Comparison of ENCODE assay signal across 31 cellular contexts in genomic region chr10:95809370-95810197, GRCh38.
"Had no signal": no experiment of that assay in that cellular context is flagged by ENCODE, and none has a peak within 500 bp of the region (broad histone marks: within the 10 kb centered on the region; RNA-seq: fewer than 3 reads in every experiment).

No MANE protein-coding gene starts in this region.

- H3K27ac Mint-ChIP-seq: activated CD8-positive, alpha-beta T cell treated with anti-CD3 and anti-CD28 coated beads for 36 hours; activated naive CD4-positive, alpha-beta T cell treated with anti-CD3 and anti-CD28 coated beads, Interleukin-2, amount 10 ng/mL, durations not matched to agents 7 days and 5 days; activated naive CD4-positive, alpha-beta T cell treated with anti-CD3 and anti-CD28 coated beads, Interleukin-2, amount 50 U/mL, for 72 hours; activated naive CD8-positive, alpha-beta T cell treated with anti-CD3 and anti-CD28 coated beads, Interleukin-2, amount 10 ng/mL, durations not matched to agents 7 days and 5 days; activated T-helper 17 cell treated with anti-CD3 and anti-CD28 coated beads, Interleukin-2, amount 50 U/mL, for 72 hours; brain; T-cell; T-helper 1 cell treated with Interleukin-12 subunit alpha and Interleukin-12 subunit beta and Interleukin-4 antibody, amounts not matched to agents 30 μg/mL and 1 μg/mL, for 36 hours had no signal

- H3K4me3 ChIP-seq: ascending aorta, breast epithelium, cardiac muscle cell, colonic mucosa had no signal

- H3K9me3 Mint-ChIP-seq: activated B cell treated with CpG ODN at 0.5 μM for 24 hours; activated CD8-positive, alpha-beta T cell treated with anti-CD3 and anti-CD28 coated beads for 36 hours; activated naive CD4-positive, alpha-beta T cell treated with anti-CD3 and anti-CD28 coated beads, Interleukin-2, amount 10 ng/mL, durations not matched to agents 7 days and 5 days; activated T-cell treated with anti-CD3 and anti-CD28 coated beads, Interleukin-2, amount 50 U/mL, for 4 hours; activated T-helper 17 cell treated with anti-CD3 and anti-CD28 coated beads, Interleukin-2, amount 50 U/mL, for 72 hours; T-cell had no signal

- FAIRE-seq: endometrium, endothelial cell of umbilical vein, frontal cortex had no signal

- H3K4me3 Mint-ChIP-seq: activated B cell treated with CpG ODN at 0.5 μM for 24 hours; activated CD8-positive, alpha-beta T cell treated with anti-CD3 and anti-CD28 coated beads for 36 hours; activated naive CD4-positive, alpha-beta T cell treated with anti-CD3 and anti-CD28 coated beads, Interleukin-2, amount 10 ng/mL, durations not matched to agents 7 days and 5 days; activated naive CD8-positive, alpha-beta T cell treated with anti-CD3 and anti-CD28 coated beads, Interleukin-2, amount 10 ng/mL, durations not matched to agents 7 days and 5 days; activated T-cell treated with anti-CD3 and anti-CD28 coated beads, Interleukin-2, amount 50 U/mL, for 4 hours; activated T-helper 17 cell treated with anti-CD3 and anti-CD28 coated beads, Interleukin-2, amount 50 U/mL, for 72 hours; brain; T-cell; T-helper 1 cell treated with Interleukin-12 subunit alpha and Interleukin-12 subunit beta and Interleukin-4 antibody, amounts not matched to agents 30 μg/mL and 1 μg/mL, for 36 hours had no signal

- H3K4me1 Mint-ChIP-seq: activated naive CD4-positive, alpha-beta T cell treated with anti-CD3 and anti-CD28 coated beads, Interleukin-2, amount 10 ng/mL, durations not matched to agents 7 days and 5 days; brain had no signal

- H3K36me3 Mint-ChIP-seq: activated naive CD4-positive, alpha-beta T cell treated with anti-CD3 and anti-CD28 coated beads, Interleukin-2, amount 10 ng/mL, durations not matched to agents 7 days and 5 days; T-cell had no signal

- H3K27ac ChIP-seq: ascending aorta, breast epithelium, cardiac muscle cell, colonic mucosa, epithelial cell of prostate, WERI-Rb-1 had no signal

- H3K27me3 ChIP-seq: ascending aorta, breast epithelium, cardiac muscle cell, colonic mucosa had no signal

- H3K36me3 ChIP-seq: ascending aorta, breast epithelium, cardiac muscle cell, colonic mucosa, WERI-Rb-1 had no signal

- DNase-seq: activated B cell treated with CpG ODN at 0.5 μM for 24 hours; activated CD4-positive, alpha-beta T cell treated with anti-CD3 and anti-CD28 coated beads for 48 hours; activated CD4-positive, alpha-beta T cell treated with anti-CD3 and anti-CD28 coated beads, Interleukin-2, amount 50 U/mL, for 1 hour; activated CD4-positive, alpha-beta T cell treated with anti-CD3 and anti-CD28 coated beads, Interleukin-2, amount 50 U/mL, for 48 hours; activated CD8-positive, alpha-beta memory T cell treated with anti-CD3 and anti-CD28 coated beads for 24 hours; activated CD8-positive, alpha-beta T cell treated with anti-CD3 and anti-CD28 coated beads for 36 hours; activated effector memory CD4-positive, alpha-beta T cell treated with Interleukin-2 at 50 U/mL for 16 hours; activated naive CD4-positive, alpha-beta T cell; activated naive CD4-positive, alpha-beta T cell treated with anti-CD3 and anti-CD28 coated beads, Interleukin-2, amount 10 ng/mL, durations not matched to agents 7 days and 5 days; activated naive CD8-positive, alpha-beta T cell treated with anti-CD3 and anti-CD28 coated beads, Interleukin-2, amount 10 ng/mL, durations not matched to agents 7 days and 5 days; activated T-cell treated with anti-CD3 and anti-CD28 coated beads, Interleukin-2, amount 50 U/mL, for 4 hours; central memory CD4-positive, alpha-beta T cell; cerebellar nuclear complex; colonic mucosa; effector CD8-positive, alpha-beta T cell; foreskin fibroblast; SW 1271; T-cell; T-helper 9 cell; WERI-Rb-1 had no signal

- ATAC-seq: activated CD8-positive, alpha-beta T cell treated with anti-CD3 and anti-CD28 coated beads for 36 hours; activated naive CD4-positive, alpha-beta T cell treated with anti-CD3 and anti-CD28 coated beads, Interleukin-2, amount 50 U/mL, for 72 hours; activated T-cell treated with anti-CD3 and anti-CD28 coated beads, Interleukin-2, amount 50 U/mL, for 4 hours; activated T-helper 17 cell treated with anti-CD3 and anti-CD28 coated beads, Interleukin-2, amount 50 U/mL, for 72 hours; T-cell had no signal

- H3K27me3 Mint-ChIP-seq: activated B cell treated with CpG ODN at 0.5 μM for 24 hours had no signal

- H3K4me1 ChIP-seq: colonic mucosa had no signal

- H3K9me3 ChIP-seq: ascending aorta, breast epithelium, colonic mucosa had no signal
